ENCODE assay signal across 8 cellular contexts in the genomic region with DNA sequence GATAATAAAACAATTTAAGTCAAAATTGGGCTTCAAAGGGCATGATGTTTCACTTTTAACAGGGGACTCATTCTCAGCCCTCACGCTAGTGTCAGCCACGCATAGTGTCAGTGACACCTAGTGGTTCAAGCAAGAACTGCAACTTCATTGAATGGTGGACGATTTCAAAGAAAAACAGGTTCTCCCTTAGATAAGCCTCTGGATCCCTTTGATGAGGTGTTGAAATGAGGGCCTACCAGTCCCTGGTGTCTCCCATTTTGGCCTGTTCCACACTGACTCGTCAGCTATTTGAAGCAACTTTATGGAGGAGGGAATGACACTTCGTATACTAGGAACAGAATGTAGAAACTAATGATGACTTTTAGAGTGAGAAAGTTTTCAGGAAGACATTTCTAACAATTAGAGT. TPM values are rescaled to one million over a fixed set of nuclear protein-coding genes. Genes with fewer than 3 reads are reported as not detected.
A peak's percentile ranks its signal among the peaks of the same experiment; 100 is the strongest.
DNase-seq lines count a peak whose midpoint lies in the region; ATAC-seq and TF ChIP-seq lines count a peak whose summit lies in the region.

No MANE protein-coding gene starts in this region.

- DNase-seq in NCI-H748 (lab: John Stamatoyannopoulos, UW; ENCODE audit: unreplicated experiment): peak; percentile 49
- DNase-seq in NCI-H748 treated with DMSO at 0.1 percent for 48 hours (lab: John Stamatoyannopoulos, UW): no peak
- DNase-seq in HT-29 (ENCODE audit: low spot score): peak; percentile 84
- DNase-seq in cerebellar cortex (ENCODE audit: low spot score): peak; percentile 33
- no peak for DNase-seq in left lobe of liver (ENCODE audit: low spot score)
- peak; percentile 6 for DNase-seq in stromal cell of bone marrow (ENCODE audit: low read depth)

- ATAC-seq in SK-N-SH treated with all-trans-retinoic acid at 6 μM for 48 hours (peak; percentile 92), left lobe of liver (peak; percentile 94), GM18907 (IDR thresholded peaks at IDR 0.05; ENCODE audit: unreplicated experiment) (no peak)

TF ChIP-seq in SK-N-SH treated with all-trans-retinoic acid at 6 μM for 48 hours, 23 proteins besides CTCF, POLR2A, EP300 and RAD21:
- TF ChIP-seq ZNF8 (CRISPR knock-in tag; IDR thresholded peaks at IDR 0.05) (no peak), SNAI2 (CRISPR knock-in tag; IDR thresholded peaks at IDR 0.05) (no peak), RARB (CRISPR knock-in tag; IDR thresholded peaks at IDR 0.05) (no peak), ZNF70 (CRISPR knock-in tag; IDR thresholded peaks at IDR 0.05) (no peak), ZFP30 (CRISPR knock-in tag; IDR thresholded peaks at IDR 0.05) (no peak), ZNF565 (CRISPR knock-in tag; conservative IDR thresholded peaks at IDR 0.05; ENCODE audit: low read depth) (no peak), TCF4 (CRISPR knock-in tag; IDR thresholded peaks at IDR 0.05; ENCODE audit: borderline replicate concordance) (no peak), BACH2 (CRISPR knock-in tag; IDR thresholded peaks at IDR 0.05; ENCODE audit: borderline replicate concordance) (no peak), CSDC2 (CRISPR knock-in tag; IDR thresholded peaks at IDR 0.05) (no peak), ESRRG (CRISPR knock-in tag; IDR thresholded peaks at IDR 0.05) (no peak)
- TF ChIP-seq, protein P1, sequence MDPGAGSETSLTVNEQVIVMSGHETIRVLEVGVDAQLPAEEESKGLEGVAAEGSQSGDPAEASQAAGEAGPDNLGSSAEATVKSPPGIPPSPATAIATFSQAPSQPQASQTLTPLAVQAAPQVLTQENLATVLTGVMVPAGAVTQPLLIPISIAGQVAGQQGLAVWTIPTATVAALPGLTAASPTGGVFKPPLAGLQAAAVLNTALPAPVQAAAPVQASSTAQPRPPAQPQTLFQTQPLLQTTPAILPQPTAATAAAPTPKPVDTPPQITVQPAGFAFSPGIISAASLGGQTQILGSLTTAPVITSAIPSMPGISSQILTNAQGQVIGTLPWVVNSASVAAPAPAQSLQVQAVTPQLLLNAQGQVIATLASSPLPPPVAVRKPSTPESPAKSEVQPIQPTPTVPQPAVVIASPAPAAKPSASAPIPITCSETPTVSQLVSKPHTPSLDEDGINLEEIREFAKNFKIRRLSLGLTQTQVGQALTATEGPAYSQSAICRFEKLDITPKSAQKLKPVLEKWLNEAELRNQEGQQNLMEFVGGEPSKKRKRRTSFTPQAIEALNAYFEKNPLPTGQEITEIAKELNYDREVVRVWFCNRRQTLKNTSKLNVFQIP (CRISPR knock-in tag; IDR thresholded peaks at IDR 0.05; ENCODE audit: borderline replicate concordance, low read depth): no peak
- TF ChIP-seq, protein P2, sequence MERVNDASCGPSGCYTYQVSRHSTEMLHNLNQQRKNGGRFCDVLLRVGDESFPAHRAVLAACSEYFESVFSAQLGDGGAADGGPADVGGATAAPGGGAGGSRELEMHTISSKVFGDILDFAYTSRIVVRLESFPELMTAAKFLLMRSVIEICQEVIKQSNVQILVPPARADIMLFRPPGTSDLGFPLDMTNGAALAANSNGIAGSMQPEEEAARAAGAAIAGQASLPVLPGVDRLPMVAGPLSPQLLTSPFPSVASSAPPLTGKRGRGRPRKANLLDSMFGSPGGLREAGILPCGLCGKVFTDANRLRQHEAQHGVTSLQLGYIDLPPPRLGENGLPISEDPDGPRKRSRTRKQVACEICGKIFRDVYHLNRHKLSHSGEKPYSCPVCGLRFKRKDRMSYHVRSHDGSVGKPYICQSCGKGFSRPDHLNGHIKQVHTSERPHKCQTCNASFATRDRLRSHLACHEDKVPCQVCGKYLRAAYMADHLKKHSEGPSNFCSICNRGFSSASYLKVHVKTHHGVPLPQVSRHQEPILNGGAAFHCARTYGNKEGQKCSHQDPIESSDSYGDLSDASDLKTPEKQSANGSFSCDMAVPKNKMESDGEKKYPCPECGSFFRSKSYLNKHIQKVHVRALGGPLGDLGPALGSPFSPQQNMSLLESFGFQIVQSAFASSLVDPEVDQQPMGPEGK (CRISPR knock-in tag; IDR thresholded peaks at IDR 0.05; ENCODE audit: borderline replicate concordance): no peak
- TF ChIP-seq, protein P3, sequence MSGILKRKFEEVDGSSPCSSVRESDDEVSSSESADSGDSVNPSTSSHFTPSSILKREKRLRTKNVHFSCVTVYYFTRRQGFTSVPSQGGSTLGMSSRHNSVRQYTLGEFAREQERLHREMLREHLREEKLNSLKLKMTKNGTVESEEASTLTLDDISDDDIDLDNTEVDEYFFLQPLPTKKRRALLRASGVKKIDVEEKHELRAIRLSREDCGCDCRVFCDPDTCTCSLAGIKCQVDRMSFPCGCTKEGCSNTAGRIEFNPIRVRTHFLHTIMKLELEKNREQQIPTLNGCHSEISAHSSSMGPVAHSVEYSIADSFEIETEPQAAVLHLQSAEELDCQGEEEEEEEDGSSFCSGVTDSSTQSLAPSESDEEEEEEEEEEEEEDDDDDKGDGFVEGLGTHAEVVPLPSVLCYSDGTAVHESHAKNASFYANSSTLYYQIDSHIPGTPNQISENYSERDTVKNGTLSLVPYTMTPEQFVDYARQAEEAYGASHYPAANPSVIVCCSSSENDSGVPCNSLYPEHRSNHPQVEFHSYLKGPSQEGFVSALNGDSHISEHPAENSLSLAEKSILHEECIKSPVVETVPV (CRISPR knock-in tag; IDR thresholded peaks at IDR 0.05): no peak

RNA-seq across cellular contexts. Expression of a gene that starts 56.2 kb away (rescaled TPM):
- total RNA-seq in HT-29 (2014; rRNA removed; shearing (Covaris generic)): not detected in 2 replicates
- total RNA-seq in left lobe of liver: 0.05 TPM

Comparison
In these comparisons a context has a peak if more than half of its experiments do, and no peak if none do; other contexts are left out.
1. DNase-seq: peak in NCI-H748 (single experiment), HT-29 (single experiment), cerebellar cortex (single experiment) and stromal cell of bone marrow (single experiment); none in NCI-H748 treated with DMSO at 0.1 percent for 48 hours (single experiment) and left lobe of liver (single experiment).